ENCODE assay signal across 1 cellular context in the genomic region with DNA sequence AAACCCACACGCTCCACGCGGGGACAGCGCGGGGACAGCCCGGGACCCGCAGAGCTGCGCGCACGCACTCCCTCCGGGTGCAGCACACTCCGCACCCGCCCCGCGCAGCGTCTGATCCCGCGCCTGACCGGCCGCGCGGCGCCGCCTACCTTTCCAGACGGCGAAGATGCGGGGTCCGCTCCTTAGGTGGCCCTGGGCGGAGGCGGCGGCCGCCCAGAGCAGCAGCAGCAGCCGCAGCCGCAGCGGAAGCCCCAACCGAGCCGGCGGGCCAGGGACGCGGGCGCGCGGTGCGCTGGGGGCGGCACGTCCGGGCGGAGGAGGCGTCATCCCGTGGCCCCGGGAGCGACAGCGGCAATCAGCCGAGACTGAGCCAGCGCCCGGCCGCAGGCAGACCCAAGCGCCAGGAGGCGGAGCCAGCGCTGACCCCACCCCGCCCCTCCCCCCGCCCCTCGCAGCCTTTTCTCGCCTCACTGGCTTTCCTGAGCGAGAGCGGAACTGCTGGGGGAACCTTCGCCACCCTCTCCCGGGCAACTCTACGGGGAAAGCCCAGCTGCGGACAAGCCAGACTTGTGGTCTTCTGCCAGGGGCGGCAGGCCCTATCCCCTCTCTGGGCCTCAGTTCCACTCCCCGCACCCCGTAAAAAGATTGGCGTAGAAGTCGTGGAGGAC.
TF ChIP-seq lines count a peak whose summit lies in the region.

A gene with protein sequence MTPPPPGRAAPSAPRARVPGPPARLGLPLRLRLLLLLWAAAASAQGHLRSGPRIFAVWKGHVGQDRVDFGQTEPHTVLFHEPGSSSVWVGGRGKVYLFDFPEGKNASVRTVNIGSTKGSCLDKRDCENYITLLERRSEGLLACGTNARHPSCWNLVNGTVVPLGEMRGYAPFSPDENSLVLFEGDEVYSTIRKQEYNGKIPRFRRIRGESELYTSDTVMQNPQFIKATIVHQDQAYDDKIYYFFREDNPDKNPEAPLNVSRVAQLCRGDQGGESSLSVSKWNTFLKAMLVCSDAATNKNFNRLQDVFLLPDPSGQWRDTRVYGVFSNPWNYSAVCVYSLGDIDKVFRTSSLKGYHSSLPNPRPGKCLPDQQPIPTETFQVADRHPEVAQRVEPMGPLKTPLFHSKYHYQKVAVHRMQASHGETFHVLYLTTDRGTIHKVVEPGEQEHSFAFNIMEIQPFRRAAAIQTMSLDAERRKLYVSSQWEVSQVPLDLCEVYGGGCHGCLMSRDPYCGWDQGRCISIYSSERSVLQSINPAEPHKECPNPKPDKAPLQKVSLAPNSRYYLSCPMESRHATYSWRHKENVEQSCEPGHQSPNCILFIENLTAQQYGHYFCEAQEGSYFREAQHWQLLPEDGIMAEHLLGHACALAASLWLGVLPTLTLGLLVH (minus strand): TSS at position 367 of the 668 bp plus-strand sequence. CDS start 40 bp downstream, at position 327.

TF ChIP-seq in K562, 482 proteins besides CTCF, POLR2A, EP300 and RAD21 (continued from another document and continues in another):
- TF ChIP-seq SAFB (IDR thresholded peaks at IDR 0.05; ENCODE audit: borderline replicate concordance, low read depth, low read length) (peak; percentile 61; the same call in 1 of the 2 replicates), HMGN3 (IDR thresholded peaks at IDR 0.05; ENCODE audit: borderline replicate concordance, extremely low read depth, insufficient read length, low read depth, low read length) (peak; percentile 69), ZC3H8 (IDR thresholded peaks at IDR 0.05) (no peak), FOXA3 (CRISPR knock-in tag; conservative IDR thresholded peaks at IDR 0.05 in 1 of 2, IDR thresholded peaks at IDR 0.05 in 1 of 2) (no peak), ZNF785 (CRISPR knock-in tag; IDR thresholded peaks at IDR 0.05) (no peak), ESRRA (IDR thresholded peaks at IDR 0.05; ENCODE audit: borderline replicate concordance, low read depth) (peak; percentile 46; the same call in 1 of the 2 replicates), ZBTB1 (CRISPR knock-in tag; IDR thresholded peaks at IDR 0.05; ENCODE audit: borderline replicate concordance, low read depth) (peak; percentile 76), MCM5 (IDR thresholded peaks at IDR 0.05; ENCODE audit: low read depth) (no peak), NONO (IDR thresholded peaks at IDR 0.05; ENCODE audit: low read depth in 2 of 2, low read length in 1 of 2) (peak; percentile 74 to 92; a peak in 3 of 4 replicates), ZNF174 (CRISPR knock-in tag; IDR thresholded peaks at IDR 0.05) (no peak), SMAD3 (CRISPR knock-in tag; conservative IDR thresholded peaks at IDR 0.05) (0 out of 2 replicates have a peak, but pooled peaks have one; percentile 28), MEIS2 (IDR thresholded peaks at IDR 0.05; ENCODE audit: partially characterized antibody) (peak; percentile 24), PPARD (CRISPR knock-in tag; IDR thresholded peaks at IDR 0.05) (no peak), ZNF583 (CRISPR knock-in tag; IDR thresholded peaks at IDR 0.05) (no peak; the same call in 1 of the 2 replicates), RAD51 (IDR thresholded peaks at IDR 0.05; ENCODE audit: borderline replicate concordance, low read depth) (no peak), RNF2 (IDR thresholded peaks at IDR 0.05) (peak; percentile 16; the same call in 1 of the 2 replicates), POLR2G (IDR thresholded peaks at IDR 0.05; ENCODE audit: low read depth, low read length) (peak; percentile 95), PHF8 (IDR thresholded peaks at IDR 0.05; ENCODE audit: borderline replicate concordance, low read length) (peak; percentile 65; the same call in 1 of the 2 replicates), HDAC3 (IDR thresholded peaks at IDR 0.05; ENCODE audit: borderline replicate concordance, partially characterized antibody) (no peak), EGR1 (conservative IDR thresholded peaks at IDR 0.05) (peak; percentile 32; the same call in 1 of the 2 replicates), KDM2B (CRISPR knock-in tag; IDR thresholded peaks at IDR 0.05) (peak; percentile 82; the same call in 1 of the 2 replicates), FIP1L1 (IDR thresholded peaks at IDR 0.05; ENCODE audit: low read depth, low read length, poor library complexity, severe bottlenecking) (peak; percentile 67), SAP30 (IDR thresholded peaks at IDR 0.05; ENCODE audit: borderline replicate concordance, insufficient read depth, low read depth, low read length, poor library complexity, severe bottlenecking) (peak; percentile 79), CTBP1 (IDR thresholded peaks at IDR 0.05; ENCODE audit: borderline replicate concordance) (peak; percentile 99), ZFX (CRISPR knock-in tag; IDR thresholded peaks at IDR 0.05) (peak; percentile 14), TCF3 (CRISPR knock-in tag; IDR thresholded peaks at IDR 0.05) (no peak), POLR2B (IDR thresholded peaks at IDR 0.05; ENCODE audit: low read depth, partially characterized antibody) (peak; percentile 49), RBFOX2 (IDR thresholded peaks at IDR 0.05; ENCODE audit: low read depth, low read length) (peak; percentile 87), ESRRB (CRISPR knock-in tag; IDR thresholded peaks at IDR 0.05; ENCODE audit: borderline replicate concordance) (no peak), XRCC3 (IDR thresholded peaks at IDR 0.05) (no peak), CHD1 (IDR thresholded peaks at IDR 0.05; ENCODE audit: low read length) (peak; percentile 75), CREM (IDR thresholded peaks at IDR 0.05; ENCODE audit: low read depth) (peak; percentile 64; the same call in 1 of the 2 replicates), ZNF431 (CRISPR knock-in tag; IDR thresholded peaks at IDR 0.05) (no peak), ZNF146 (CRISPR knock-in tag; IDR thresholded peaks at IDR 0.05; ENCODE audit: unreplicated experiment) (no peak), ATF1 (CRISPR knock-in tag; IDR thresholded peaks at IDR 0.05) (no peak), ATF1 (tag; IDR thresholded peaks at IDR 0.05) (peak; percentile 56), MAZ (CRISPR knock-in tag; conservative IDR thresholded peaks at IDR 0.05 in 1 of 2, IDR thresholded peaks at IDR 0.05 in 1 of 2) (peak in 1 of 2 experiments; percentile 17; a peak in 3 of 4 replicates), TAF1 (IDR thresholded peaks at IDR 0.05; ENCODE audit: control insufficient read depth, extremely low read depth, insufficient read depth, low read length, severe bottlenecking) (peak; percentile 60), YY1 (IDR thresholded peaks at IDR 0.05; ENCODE audit: borderline replicate concordance in 1 of 3, control insufficient read depth in 1 of 3, extremely low read depth in 1 of 3, insufficient read depth in 3 of 3, insufficient read length in 1 of 3, insufficient replicate concordance in 2 of 3, low read depth in 1 of 3, low read length in 2 of 3) (peak in 1 of 3 experiments; percentile 5), BHLHE40 (IDR thresholded peaks at IDR 0.05; ENCODE audit: low read length) (peak; percentile 60), HNRNPL (IDR thresholded peaks at IDR 0.05; ENCODE audit: low read depth, low read length) (peak; percentile 49; the same call in 1 of the 2 replicates), FOXJ2 (tag; IDR thresholded peaks at IDR 0.05) (0 out of 2 replicates have a peak, but pooled peaks have one; percentile 36)
- TF ChIP-seq, protein P1, sequence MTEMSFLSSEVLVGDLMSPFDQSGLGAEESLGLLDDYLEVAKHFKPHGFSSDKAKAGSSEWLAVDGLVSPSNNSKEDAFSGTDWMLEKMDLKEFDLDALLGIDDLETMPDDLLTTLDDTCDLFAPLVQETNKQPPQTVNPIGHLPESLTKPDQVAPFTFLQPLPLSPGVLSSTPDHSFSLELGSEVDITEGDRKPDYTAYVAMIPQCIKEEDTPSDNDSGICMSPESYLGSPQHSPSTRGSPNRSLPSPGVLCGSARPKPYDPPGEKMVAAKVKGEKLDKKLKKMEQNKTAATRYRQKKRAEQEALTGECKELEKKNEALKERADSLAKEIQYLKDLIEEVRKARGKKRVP (CRISPR knock-in tag; IDR thresholded peaks at IDR 0.05) = peak; percentile 47; the same call in 1 of the 2 replicates
- TF ChIP-seq, protein P2, sequence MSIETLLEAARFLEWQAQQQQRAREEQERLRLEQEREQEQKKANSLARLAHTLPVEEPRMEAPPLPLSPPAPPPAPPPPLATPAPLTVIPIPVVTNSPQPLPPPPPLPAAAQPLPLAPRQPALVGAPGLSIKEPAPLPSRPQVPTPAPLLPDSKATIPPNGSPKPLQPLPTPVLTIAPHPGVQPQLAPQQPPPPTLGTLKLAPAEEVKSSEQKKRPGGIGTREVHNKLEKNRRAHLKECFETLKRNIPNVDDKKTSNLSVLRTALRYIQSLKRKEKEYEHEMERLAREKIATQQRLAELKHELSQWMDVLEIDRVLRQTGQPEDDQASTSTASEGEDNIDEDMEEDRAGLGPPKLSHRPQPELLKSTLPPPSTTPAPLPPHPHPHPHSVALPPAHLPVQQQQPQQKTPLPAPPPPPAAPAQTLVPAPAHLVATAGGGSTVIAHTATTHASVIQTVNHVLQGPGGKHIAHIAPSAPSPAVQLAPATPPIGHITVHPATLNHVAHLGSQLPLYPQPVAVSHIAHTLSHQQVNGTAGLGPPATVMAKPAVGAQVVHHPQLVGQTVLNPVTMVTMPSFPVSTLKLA (conservative IDR thresholded peaks at IDR 0.05) = 0 out of 4 replicates have a peak, but pooled peaks of 1 of the 2 experiments have one; percentile 26
- TF ChIP-seq, protein P3, sequence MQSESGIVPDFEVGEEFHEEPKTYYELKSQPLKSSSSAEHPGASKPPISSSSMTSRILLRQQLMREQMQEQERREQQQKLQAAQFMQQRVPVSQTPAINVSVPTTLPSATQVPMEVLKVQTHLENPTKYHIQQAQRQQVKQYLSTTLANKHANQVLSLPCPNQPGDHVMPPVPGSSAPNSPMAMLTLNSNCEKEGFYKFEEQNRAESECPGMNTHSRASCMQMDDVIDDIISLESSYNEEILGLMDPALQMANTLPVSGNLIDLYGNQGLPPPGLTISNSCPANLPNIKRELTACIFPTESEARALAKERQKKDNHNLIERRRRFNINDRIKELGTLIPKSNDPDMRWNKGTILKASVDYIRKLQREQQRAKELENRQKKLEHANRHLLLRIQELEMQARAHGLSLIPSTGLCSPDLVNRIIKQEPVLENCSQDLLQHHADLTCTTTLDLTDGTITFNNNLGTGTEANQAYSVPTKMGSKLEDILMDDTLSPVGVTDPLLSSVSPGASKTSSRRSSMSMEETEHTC (IDR thresholded peaks at IDR 0.05) = no peak
- TF ChIP-seq, protein P4, sequence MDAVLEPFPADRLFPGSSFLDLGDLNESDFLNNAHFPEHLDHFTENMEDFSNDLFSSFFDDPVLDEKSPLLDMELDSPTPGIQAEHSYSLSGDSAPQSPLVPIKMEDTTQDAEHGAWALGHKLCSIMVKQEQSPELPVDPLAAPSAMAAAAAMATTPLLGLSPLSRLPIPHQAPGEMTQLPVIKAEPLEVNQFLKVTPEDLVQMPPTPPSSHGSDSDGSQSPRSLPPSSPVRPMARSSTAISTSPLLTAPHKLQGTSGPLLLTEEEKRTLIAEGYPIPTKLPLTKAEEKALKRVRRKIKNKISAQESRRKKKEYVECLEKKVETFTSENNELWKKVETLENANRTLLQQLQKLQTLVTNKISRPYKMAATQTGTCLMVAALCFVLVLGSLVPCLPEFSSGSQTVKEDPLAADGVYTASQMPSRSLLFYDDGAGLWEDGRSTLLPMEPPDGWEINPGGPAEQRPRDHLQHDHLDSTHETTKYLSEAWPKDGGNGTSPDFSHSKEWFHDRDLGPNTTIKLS (IDR thresholded peaks at IDR 0.05; ENCODE audit: borderline replicate concordance, low read depth) = no peak
- TF ChIP-seq, protein P5, sequence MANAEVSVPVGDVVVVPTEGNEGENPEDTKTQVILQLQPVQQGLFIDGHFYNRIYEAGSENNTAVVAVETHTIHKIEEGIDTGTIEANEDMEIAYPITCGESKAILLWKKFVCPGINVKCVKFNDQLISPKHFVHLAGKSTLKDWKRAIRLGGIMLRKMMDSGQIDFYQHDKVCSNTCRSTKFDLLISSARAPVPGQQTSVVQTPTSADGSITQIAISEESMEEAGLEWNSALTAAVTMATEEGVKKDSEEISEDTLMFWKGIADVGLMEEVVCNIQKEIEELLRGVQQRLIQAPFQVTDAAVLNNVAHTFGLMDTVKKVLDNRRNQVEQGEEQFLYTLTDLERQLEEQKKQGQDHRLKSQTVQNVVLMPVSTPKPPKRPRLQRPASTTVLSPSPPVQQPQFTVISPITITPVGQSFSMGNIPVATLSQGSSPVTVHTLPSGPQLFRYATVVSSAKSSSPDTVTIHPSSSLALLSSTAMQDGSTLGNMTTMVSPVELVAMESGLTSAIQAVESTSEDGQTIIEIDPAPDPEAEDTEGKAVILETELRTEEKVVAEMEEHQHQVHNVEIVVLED (CRISPR knock-in tag; IDR thresholded peaks at IDR 0.05) = peak; percentile 66; the same call in 1 of the 2 replicates
- TF ChIP-seq, protein P6, sequence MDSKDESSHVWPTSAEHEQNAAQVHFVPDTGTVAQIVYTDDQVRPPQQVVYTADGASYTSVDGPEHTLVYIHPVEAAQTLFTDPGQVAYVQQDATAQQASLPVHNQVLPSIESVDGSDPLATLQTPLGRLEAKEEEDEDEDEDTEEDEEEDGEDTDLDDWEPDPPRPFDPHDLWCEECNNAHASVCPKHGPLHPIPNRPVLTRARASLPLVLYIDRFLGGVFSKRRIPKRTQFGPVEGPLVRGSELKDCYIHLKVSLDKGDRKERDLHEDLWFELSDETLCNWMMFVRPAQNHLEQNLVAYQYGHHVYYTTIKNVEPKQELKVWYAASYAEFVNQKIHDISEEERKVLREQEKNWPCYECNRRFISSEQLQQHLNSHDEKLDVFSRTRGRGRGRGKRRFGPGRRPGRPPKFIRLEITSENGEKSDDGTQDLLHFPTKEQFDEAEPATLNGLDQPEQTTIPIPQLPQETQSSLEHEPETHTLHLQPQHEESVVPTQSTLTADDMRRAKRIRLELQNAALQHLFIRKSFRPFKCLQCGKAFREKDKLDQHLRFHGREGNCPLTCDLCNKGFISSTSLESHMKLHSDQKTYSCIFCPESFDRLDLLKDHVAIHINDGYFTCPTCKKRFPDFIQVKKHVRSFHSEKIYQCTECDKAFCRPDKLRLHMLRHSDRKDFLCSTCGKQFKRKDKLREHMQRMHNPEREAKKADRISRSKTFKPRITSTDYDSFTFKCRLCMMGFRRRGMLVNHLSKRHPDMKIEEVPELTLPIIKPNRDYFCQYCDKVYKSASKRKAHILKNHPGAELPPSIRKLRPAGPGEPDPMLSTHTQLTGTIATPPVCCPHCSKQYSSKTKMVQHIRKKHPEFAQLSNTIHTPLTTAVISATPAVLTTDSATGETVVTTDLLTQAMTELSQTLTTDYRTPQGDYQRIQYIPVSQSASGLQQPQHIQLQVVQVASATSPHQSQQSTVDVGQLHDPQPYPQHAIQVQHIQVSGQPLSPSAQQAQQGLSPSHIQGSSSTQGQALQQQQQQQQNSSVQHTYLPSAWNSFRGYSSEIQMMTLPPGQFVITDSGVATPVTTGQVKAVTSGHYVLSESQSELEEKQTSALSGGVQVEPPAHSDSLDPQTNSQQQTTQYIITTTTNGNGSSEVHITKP (IDR thresholded peaks at IDR 0.05; ENCODE audit: partially characterized antibody) = no peak
- TF ChIP-seq, protein P7, sequence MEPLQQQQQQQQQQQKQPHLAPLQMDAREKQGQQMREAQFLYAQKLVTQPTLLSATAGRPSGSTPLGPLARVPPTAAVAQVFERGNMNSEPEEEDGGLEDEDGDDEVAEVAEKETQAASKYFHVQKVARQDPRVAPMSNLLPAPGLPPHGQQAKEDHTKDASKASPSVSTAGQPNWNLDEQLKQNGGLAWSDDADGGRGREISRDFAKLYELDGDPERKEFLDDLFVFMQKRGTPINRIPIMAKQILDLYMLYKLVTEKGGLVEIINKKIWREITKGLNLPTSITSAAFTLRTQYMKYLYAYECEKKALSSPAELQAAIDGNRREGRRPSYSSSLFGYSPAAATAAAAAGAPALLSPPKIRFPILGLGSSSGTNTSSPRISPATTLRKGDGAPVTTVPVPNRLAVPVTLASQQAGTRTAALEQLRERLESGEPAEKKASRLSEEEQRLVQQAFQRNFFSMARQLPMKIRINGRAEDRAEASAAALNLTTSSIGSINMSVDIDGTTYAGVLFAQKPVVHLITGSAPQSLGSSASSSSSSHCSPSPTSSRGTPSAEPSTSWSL (CRISPR knock-in tag; IDR thresholded peaks at IDR 0.05; ENCODE audit: borderline replicate concordance) = peak; percentile 1; the same call in 1 of the 2 replicates
